ENCODE assay signal across 8 cellular contexts in the genomic region with DNA sequence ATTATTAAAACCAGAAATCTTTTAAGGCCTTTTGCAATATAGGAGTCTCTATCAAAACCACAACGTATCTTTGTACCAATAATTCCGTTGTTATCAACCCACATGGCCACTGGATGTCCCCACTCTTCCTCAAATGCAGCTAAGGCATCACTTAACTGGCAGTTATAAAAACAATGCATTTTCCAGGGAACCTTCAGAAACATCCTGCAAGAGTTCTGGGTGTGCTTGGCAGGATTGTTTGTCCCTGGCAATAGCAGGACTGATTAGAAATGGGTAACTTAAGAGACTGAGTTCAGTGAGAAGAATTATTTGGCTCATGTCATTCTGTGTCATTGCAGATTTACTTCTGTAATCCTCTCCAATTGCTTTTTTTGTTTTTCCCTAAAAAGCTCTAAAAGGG.
DNase-seq lines count a peak whose midpoint lies in the region; ATAC-seq and TF ChIP-seq lines count a peak whose summit lies in the region.

No MANE protein-coding gene starts in this region.

- H3K27ac ChIP-seq in A673 (ENCODE audit: low read depth, low read length, poor library complexity, severe bottlenecking) (no peak overlapping the region), uterus (no peak overlapping the region)

- TF ChIP-seq POLR2A in uterus (IDR thresholded peaks at IDR 0.05) = no peak

- H3K4me1 ChIP-seq in A673 (ENCODE audit: insufficient read depth, low read length, poor library complexity, severe bottlenecking) (peaks cover 20% of the 10 kb centered on the region), uterus (no peaks in the 10 kb centered on the region)

- H3K9me3 ChIP-seq in A673 (ENCODE audit: low read depth, low read length, poor library complexity, severe bottlenecking) = no peaks in the 10 kb centered on the region
- no peaks in the 10 kb centered on the region for H3K9me3 ChIP-seq in uterus

- peak; percentile 82 for DNase-seq in A673 (ENCODE audit: low spot score)
- DNase-seq in NCI-H2107 (lab: John Stamatoyannopoulos, UW) = peak; percentile 45
- DNase-seq in astrocyte of the hippocampus (ENCODE audit: low read depth, low spot score) = peak; percentile 56
- DNase-seq in inferior parietal cortex (ENCODE audit: extremely low spot score) = peak; percentile 50
- DNase-seq in uterus = peak; percentile 15 to 28
- DNase-seq in germinal center (ENCODE audit: low spot score) = no peak

- CTCF ChIA-PET in A673 (lab: Charles Lee) = interaction anchor here (0.7 to 0.9 kb wide), 2 partner anchors 89 to 1002 kb away, joined by 3 read pairs; no protein-coding TSS in a partner anchor

- H3K36me3 ChIP-seq in A673 (ENCODE audit: insufficient read depth, low read length, poor library complexity, severe bottlenecking) = no peaks in the 10 kb centered on the region
- no peaks in the 10 kb centered on the region for H3K36me3 ChIP-seq in uterus

- H3K4me3 ChIP-seq in A673 (ENCODE audit: low read depth, low read length, poor library complexity, severe bottlenecking) (no peak overlapping the region), uterus (no peak overlapping the region)

- intact Hi-C loops in A673 (cut with micrococcal nuclease; ENCODE audit: unreplicated experiment) = loop anchor here (1.0 to 10.0 kb wide), 4 partner anchors 89 to 1209 kb away; no protein-coding TSS in a partner anchor
- intact Hi-C loops in uterus (cut with DNase I; ENCODE audit: low total_unique reads) = no loop called here

- no TSS peak for BruUV-seq in A673 (replicated peaks; lab: Mats Ljungman, UMichigan)

- TF ChIP-seq CTCF in A673 (conservative IDR thresholded peaks at IDR 0.05; ENCODE audit: low read depth, low read length) (peak; percentile 77), uterus (IDR thresholded peaks at IDR 0.05) (peak; percentile 21 to 36 (median 28))

- POLR2A ChIA-PET in A673 (lab: Charles Lee; ENCODE audit: low non-redundant PET) = no interaction called here

- H3K27me3 ChIP-seq in A673 (replicated peaks; ENCODE audit: insufficient read depth, low read depth, low read length, poor library complexity) (peaks cover 13% of the 10 kb centered on the region), uterus (no peaks in the 10 kb centered on the region)

- ATAC-seq in GM18909 (IDR thresholded peaks at IDR 0.05; ENCODE audit: poor library complexity, unreplicated experiment) (peak; percentile 52), HG03565 (IDR thresholded peaks at IDR 0.05; ENCODE audit: unreplicated experiment) (no peak)
